6 cellular contexts compared by ENCODE assay signal in genomic region chr11:65353900-65354264, GRCh38. TPM values are rescaled to one million over a fixed set of nuclear protein-coding genes. Genes with fewer than 3 reads are reported as not detected.
A peak's percentile ranks its signal among the peaks of the same experiment; 100 is the strongest.
DNase-seq lines count a peak whose midpoint lies in the region; ATAC-seq and TF ChIP-seq lines count a peak whose summit lies in the region.

No MANE protein-coding gene starts in this region.

- intact Hi-C loops in heart left ventricle (cut with DNase I), result no loop called here

- peaks cover 0 to 45% (median 39%) of the 10 kb centered on the region in 9 donors for H3K36me3 ChIP-seq in heart left ventricle
- peaks cover 37% of the 10 kb centered on the region for H3K36me3 ChIP-seq in suprapubic skin

- no peak for TF ChIP-seq CTCF in heart left ventricle (IDR thresholded peaks at IDR 0.05)
- TF ChIP-seq CTCF in suprapubic skin (IDR thresholded peaks at IDR 0.05), result no peak

- no peak for TF ChIP-seq EP300 in suprapubic skin (IDR thresholded peaks at IDR 0.05)

- H3K27me3 ChIP-seq in heart left ventricle (peaks cover 0 to 6% (median 0%) of the 10 kb centered on the region in 9 donors), suprapubic skin (peaks cover 8% of the 10 kb centered on the region)

- peaks cover 20% of the 10 kb centered on the region for H3K36me3 Mint-ChIP-seq in T-helper 2 cell treated with Interferon-gamma antibody and Interleukin-4, amounts not matched to agents 5 μg/mL and 100 μg/mL, for 36 hours (ENCODE audit: low read depth)

- WGBS in heart left ventricle, 4 donors, result 7 to 11% (median 11%) methylated on average over 16 of the region's 16 CpGs
- 28% methylated on average over 16 of the region's 16 CpGs for WGBS in suprapubic skin

- peak overlapping the region; percentile 67 for H3K4me3 Mint-ChIP-seq in T-helper 2 cell treated with Interferon-gamma antibody and Interleukin-4, amounts not matched to agents 5 μg/mL and 100 μg/mL, for 36 hours

- H3K4me1 ChIP-seq in heart left ventricle, result peaks cover 0 to 49% (median 25%) of the 10 kb centered on the region in 12 donors
- H3K4me1 ChIP-seq in suprapubic skin, result peaks cover 24% of the 10 kb centered on the region

- H3K4me3 ChIP-seq in heart left ventricle (peak overlapping the region in 10 of 12 donors; percentile 58 to 84 (median 78)), suprapubic skin (peak overlapping the region; percentile 80)

- H3K9me3 Mint-ChIP-seq in T-helper 2 cell treated with Interferon-gamma antibody and Interleukin-4, amounts not matched to agents 5 μg/mL and 100 μg/mL, for 36 hours, result no peaks in the 10 kb centered on the region

- DNase-seq in T-helper 2 cell treated with Interferon-gamma antibody and Interleukin-4, amounts not matched to agents 5 μg/mL and 100 μg/mL, for 36 hours (ENCODE audit: low spot score), result no peak
- DNase-seq in T-helper 2 cell (no peak), heart left ventricle (no peak), suprapubic skin (ENCODE audit: low spot score in 2 of 2) (no peak), foreskin melanocyte (no peak)

- ATAC-seq in heart left ventricle, result peak in 2 of 4 donors; percentile 13 to 15
- no peak for ATAC-seq in GM18502 (IDR thresholded peaks at IDR 0.05; ENCODE audit: poor library complexity, unreplicated experiment)

- H3K9me3 ChIP-seq in heart left ventricle (no peaks in the 10 kb centered on the region), suprapubic skin (no peaks in the 10 kb centered on the region)

- H3K27ac Mint-ChIP-seq in T-helper 2 cell treated with Interferon-gamma antibody and Interleukin-4, amounts not matched to agents 5 μg/mL and 100 μg/mL, for 36 hours, result peak overlapping the region; percentile 71

- H3K4me1 Mint-ChIP-seq in T-helper 2 cell treated with Interferon-gamma antibody and Interleukin-4, amounts not matched to agents 5 μg/mL and 100 μg/mL, for 36 hours (ENCODE audit: low read depth), result peaks cover 16% of the 10 kb centered on the region

- TF ChIP-seq POLR2A in heart left ventricle (IDR thresholded peaks at IDR 0.05) (no peak), suprapubic skin (IDR thresholded peaks at IDR 0.05) (no peak)

- H3K27me3 Mint-ChIP-seq in T-helper 2 cell treated with Interferon-gamma antibody and Interleukin-4, amounts not matched to agents 5 μg/mL and 100 μg/mL, for 36 hours (ENCODE audit: low read depth), result peaks cover 11% of the 10 kb centered on the region

- peak overlapping the region in 10 of 12 donors; percentile 5 to 78 (median 61) for H3K27ac ChIP-seq in heart left ventricle
- peak overlapping the region; percentile 43 for H3K27ac ChIP-seq in suprapubic skin

RNA-seq across cellular contexts. Expression of gene TIGD3, which starts 0.7 kb away (rescaled TPM):
- under 1 TPM in 7 of 9 donors, not detected in 2; 0.19 to 0.91 (median 0.47) TPM for total RNA-seq in heart left ventricle
- under 1 TPM; 0.29 to 0.42 TPM for polyA plus RNA-seq in heart left ventricle
- under 1 TPM in 3 of 4 donors, not detected in 1; 0.32 to 0.76 (median 0.64) TPM for total RNA-seq in suprapubic skin

RNA-seq across cellular contexts. Expression of gene DPF2, which starts 20.2 kb away (rescaled TPM):
- total RNA-seq in heart left ventricle, result 10 to 100 TPM; 41.0 to 55.4 (median 46.2) TPM
- polyA plus RNA-seq in heart left ventricle, result 10 to 100 TPM; 22.9 to 35.1 TPM
- total RNA-seq in suprapubic skin, result 10 to 100 TPM; 17.8 to 35.8 (median 27.4) TPM

RNA-seq across cellular contexts. Expression of gene SLC25A45, which starts 28.6 kb away (rescaled TPM):
- total RNA-seq in heart left ventricle (10 to 100 TPM in 1 of 9 donors, 1 to 10 TPM in 8; 3.8 to 11.6 (median 6.6) TPM), suprapubic skin (1 to 10 TPM; 3.9 to 6.2 (median 4.7) TPM)
- polyA plus RNA-seq in heart left ventricle, result 1 to 10 TPM; 3.8 to 6.6 TPM

RNA-seq across cellular contexts. Expression of gene FRMD8, which starts 32.6 kb away (rescaled TPM):
- 10 to 100 TPM in 7 of 9 donors, 1 to 10 TPM in 2; 6.1 to 24.1 (median 11.3) TPM for total RNA-seq in heart left ventricle
- 10 to 100 TPM in 1 of 2 donors, 1 to 10 TPM in 1; 8.0 to 16.3 TPM for polyA plus RNA-seq in heart left ventricle
- total RNA-seq in suprapubic skin, result 100 to 1,000 TPM in 1 of 4 donors, 10 to 100 TPM in 3; 56.2 to 107 (median 81.5) TPM

RNA-seq across cellular contexts. Expression of gene CDC42EP2, which starts 39.2 kb away (rescaled TPM):
- total RNA-seq in heart left ventricle (10 to 100 TPM in 4 of 9 donors, 1 to 10 TPM in 5; 3.3 to 25.0 (median 8.9) TPM), suprapubic skin (1 to 10 TPM; 1.9 to 8.3 (median 5.7) TPM)
- 10 to 100 TPM; 10.3 to 16.3 TPM for polyA plus RNA-seq in heart left ventricle
